In genomic region chr17:50519141-50519834, GRCh38 we compare ENCODE assay signal across 18 cellular contexts. TPM values are rescaled to one million over a fixed set of nuclear protein-coding genes. Genes with fewer than 3 reads are reported as not detected.
"Had no signal": no experiment of that assay in that cellular context is flagged by ENCODE, and none has a peak within 500 bp of the region (broad histone marks: within the 10 kb centered on the region; RNA-seq: fewer than 3 reads in every experiment).

No MANE protein-coding gene starts in this region.

- H3K36me3 Mint-ChIP-seq: activated naive CD4-positive, alpha-beta T cell treated with anti-CD3 and anti-CD28 coated beads, Interleukin-2, amount 50 U/mL, for 24 hours; mesothelial cell of epicardium; neural progenitor cell had no signal

- H3K36me3 ChIP-seq: gastroesophageal sphincter, neural progenitor cell, right atrium auricular region, tibial nerve had no signal

- DNase-seq: activated CD4-positive, alpha-beta T cell treated with anti-CD3 and anti-CD28 coated beads, Interleukin-2, amount 50 U/mL, for 4 hours; activated effector memory CD4-positive, alpha-beta T cell treated with Interleukin-2 at 50 U/mL for 16 hours; activated T-cell treated with anti-CD3 and anti-CD28 coated beads, Interleukin-2, amount 50 U/mL, for 24 hours; kidney glomerular epithelial cell had no signal

- ATAC-seq: activated CD4-positive, CD25-positive, alpha-beta regulatory T cell treated with anti-CD3 and anti-CD28 coated beads, Interleukin-2, amount 50 U/mL, for 24 hours; gastroesophageal sphincter had no signal

- H3K27ac Mint-ChIP-seq: activated naive CD4-positive, alpha-beta T cell treated with anti-CD3 and anti-CD28 coated beads, Interleukin-2, amount 50 U/mL, for 24 hours; activated T-cell treated with anti-CD3 and anti-CD28 coated beads, Interleukin-2, amount 50 U/mL, for 24 hours; neural progenitor cell had no signal

- H3K27ac ChIP-seq: gastroesophageal sphincter, neural progenitor cell, right atrium auricular region had no signal

- H3K4me3 Mint-ChIP-seq: activated naive CD4-positive, alpha-beta T cell treated with anti-CD3 and anti-CD28 coated beads, Interleukin-2, amount 50 U/mL, for 24 hours; activated T-cell treated with anti-CD3 and anti-CD28 coated beads, Interleukin-2, amount 50 U/mL, for 24 hours; mesothelial cell of epicardium; neural progenitor cell had no signal

- H2AFZ ChIP-seq: neural progenitor cell had no signal

- H3K9ac ChIP-seq: neural progenitor cell had no signal

- H3K9me3 ChIP-seq: gastroesophageal sphincter, right atrium auricular region, tibial nerve had no signal

- H3K4me3 ChIP-seq: dorsolateral prefrontal cortex, gastroesophageal sphincter, neural progenitor cell, right atrium auricular region, smooth muscle cell, tibial nerve had no signal

- H3K4me2 ChIP-seq: neural progenitor cell, smooth muscle cell had no signal

- H3K9me3 Mint-ChIP-seq: activated naive CD4-positive, alpha-beta T cell treated with anti-CD3 and anti-CD28 coated beads, Interleukin-2, amount 50 U/mL, for 24 hours; activated T-cell treated with anti-CD3 and anti-CD28 coated beads, Interleukin-2, amount 50 U/mL, for 24 hours; mesothelial cell of epicardium; neural progenitor cell had no signal

- H3K27me3 Mint-ChIP-seq: activated naive CD4-positive, alpha-beta T cell treated with anti-CD3 and anti-CD28 coated beads, Interleukin-2, amount 50 U/mL, for 24 hours; activated T-cell treated with anti-CD3 and anti-CD28 coated beads, Interleukin-2, amount 50 U/mL, for 24 hours had no signal

- H3K27me3 ChIP-seq: dorsolateral prefrontal cortex, gastroesophageal sphincter, neural progenitor cell, right atrium auricular region, tibial nerve had no signal

RNA-seq across cellular contexts. Expression of gene EPN3, which starts 13.2 kb away (rescaled TPM):
- total RNA-seq: chondrocyte; fibroblast of lung; myocyte; posterior vena cava; T-helper 2 cell treated with Interferon-gamma antibody and Interleukin-4, amounts not matched to agents 100 ng/mL and 5 ng/mL, for 36 hours had no signal

RNA-seq across cellular contexts. Expression of gene CACNA1G, which starts 41.2 kb away (rescaled TPM):
- total RNA-seq: T-helper 2 cell treated with Interferon-gamma antibody and Interleukin-4, amounts not matched to agents 100 ng/mL and 5 ng/mL, for 36 hours had no signal
